1 cellular context compared by ENCODE assay signal in the genomic region with DNA sequence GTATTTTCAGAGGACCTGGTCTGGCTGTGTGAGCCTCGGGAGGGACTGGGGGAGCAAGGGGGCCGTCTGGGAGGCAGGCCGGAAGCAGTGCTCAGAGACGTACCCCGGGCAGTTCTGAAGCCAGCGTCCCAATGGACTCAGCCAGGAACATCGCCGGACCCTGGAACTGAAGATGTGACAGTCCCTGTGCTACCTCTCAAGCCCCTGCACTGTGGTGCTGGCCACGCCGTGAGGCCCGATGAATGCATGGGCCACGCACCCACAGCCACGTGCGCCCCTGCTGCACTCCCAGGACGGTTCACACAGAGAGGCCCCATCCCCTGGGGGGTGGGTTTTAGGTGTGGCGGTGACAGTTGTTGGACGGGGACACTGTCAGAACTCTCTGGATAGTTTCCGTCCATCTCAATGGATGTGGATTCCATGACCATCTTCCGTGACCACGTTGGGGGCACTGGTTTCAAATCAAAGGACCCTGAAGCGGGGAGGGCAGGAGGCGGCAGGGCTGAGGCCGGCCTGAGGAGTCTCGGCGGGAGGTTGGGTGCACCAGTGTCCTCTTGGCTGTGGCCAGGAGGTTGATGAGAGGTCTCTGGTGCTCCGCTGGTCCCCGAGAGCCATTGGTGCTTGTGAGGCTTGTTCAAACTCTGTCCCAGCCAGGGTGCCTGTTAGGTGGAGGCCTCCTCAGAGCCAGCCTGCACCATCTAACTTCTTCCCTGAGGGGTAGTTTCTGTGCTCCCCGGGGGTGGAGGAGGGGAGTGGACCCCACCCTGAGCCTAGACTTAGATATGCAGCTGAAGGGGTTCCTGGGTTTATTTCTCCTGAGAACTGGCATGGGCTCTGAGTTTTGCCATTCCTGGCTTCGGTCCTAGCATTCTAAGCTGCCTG.
TF ChIP-seq lines count a peak whose summit lies in the region.

No MANE protein-coding gene starts in this region.

TF ChIP-seq in SK-N-SH treated with all-trans-retinoic acid at 6 μM for 48 hours, 23 proteins besides CTCF, POLR2A, EP300 and RAD21 (continued from another document):
- TF ChIP-seq, protein P1, sequence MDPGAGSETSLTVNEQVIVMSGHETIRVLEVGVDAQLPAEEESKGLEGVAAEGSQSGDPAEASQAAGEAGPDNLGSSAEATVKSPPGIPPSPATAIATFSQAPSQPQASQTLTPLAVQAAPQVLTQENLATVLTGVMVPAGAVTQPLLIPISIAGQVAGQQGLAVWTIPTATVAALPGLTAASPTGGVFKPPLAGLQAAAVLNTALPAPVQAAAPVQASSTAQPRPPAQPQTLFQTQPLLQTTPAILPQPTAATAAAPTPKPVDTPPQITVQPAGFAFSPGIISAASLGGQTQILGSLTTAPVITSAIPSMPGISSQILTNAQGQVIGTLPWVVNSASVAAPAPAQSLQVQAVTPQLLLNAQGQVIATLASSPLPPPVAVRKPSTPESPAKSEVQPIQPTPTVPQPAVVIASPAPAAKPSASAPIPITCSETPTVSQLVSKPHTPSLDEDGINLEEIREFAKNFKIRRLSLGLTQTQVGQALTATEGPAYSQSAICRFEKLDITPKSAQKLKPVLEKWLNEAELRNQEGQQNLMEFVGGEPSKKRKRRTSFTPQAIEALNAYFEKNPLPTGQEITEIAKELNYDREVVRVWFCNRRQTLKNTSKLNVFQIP (CRISPR knock-in tag; IDR thresholded peaks at IDR 0.05; ENCODE audit: borderline replicate concordance, low read depth) = no peak
- TF ChIP-seq ISL1 (CRISPR knock-in tag; IDR thresholded peaks at IDR 0.05) = no peak
